1 cellular context compared by ENCODE assay signal in the genomic region with DNA sequence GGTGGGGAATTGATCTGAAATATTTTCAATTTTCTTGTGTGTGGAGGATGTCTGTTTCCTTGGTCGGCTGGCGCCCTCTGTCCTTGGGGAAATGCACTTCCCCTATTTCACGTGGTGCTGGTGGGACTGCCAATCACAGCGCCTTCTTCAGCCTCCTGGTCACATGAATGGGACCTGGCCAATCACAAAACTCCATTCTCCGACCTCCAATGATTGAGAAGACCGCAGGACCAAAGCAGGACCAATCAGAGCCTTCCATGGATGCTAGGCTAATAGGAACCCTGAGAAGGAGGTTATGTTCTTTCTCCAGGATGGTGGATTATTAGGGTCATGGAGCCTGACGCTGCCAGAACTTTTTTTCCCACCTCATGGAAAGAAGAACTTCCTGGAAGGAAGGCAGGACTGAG.
TF ChIP-seq lines count a peak whose summit lies in the region.

No MANE protein-coding gene starts in this region.

TF ChIP-seq in HepG2, 621 proteins besides CTCF, POLR2A, EP300 and RAD21 (continued from another document):
- peak; percentile 98 for TF ChIP-seq HMGXB3 (CRISPR knock-in tag; IDR thresholded peaks at IDR 0.05; ENCODE audit: borderline replicate concordance)
- no peak for TF ChIP-seq ZNF383 (CRISPR knock-in tag; IDR thresholded peaks at IDR 0.05; ENCODE audit: borderline replicate concordance)
- TF ChIP-seq RAD51 (IDR thresholded peaks at IDR 0.05; ENCODE audit: borderline replicate concordance) = peak; percentile 79
- TF ChIP-seq GFI1 (CRISPR knock-in tag; IDR thresholded peaks at IDR 0.05; ENCODE audit: borderline replicate concordance) = peak; percentile 55; the same call in 1 of the 2 replicates
- peak; percentile 71; the same call in 1 of the 2 replicates for TF ChIP-seq SAP130 (CRISPR knock-in tag; IDR thresholded peaks at IDR 0.05; ENCODE audit: low read depth)
- TF ChIP-seq, protein P1, sequence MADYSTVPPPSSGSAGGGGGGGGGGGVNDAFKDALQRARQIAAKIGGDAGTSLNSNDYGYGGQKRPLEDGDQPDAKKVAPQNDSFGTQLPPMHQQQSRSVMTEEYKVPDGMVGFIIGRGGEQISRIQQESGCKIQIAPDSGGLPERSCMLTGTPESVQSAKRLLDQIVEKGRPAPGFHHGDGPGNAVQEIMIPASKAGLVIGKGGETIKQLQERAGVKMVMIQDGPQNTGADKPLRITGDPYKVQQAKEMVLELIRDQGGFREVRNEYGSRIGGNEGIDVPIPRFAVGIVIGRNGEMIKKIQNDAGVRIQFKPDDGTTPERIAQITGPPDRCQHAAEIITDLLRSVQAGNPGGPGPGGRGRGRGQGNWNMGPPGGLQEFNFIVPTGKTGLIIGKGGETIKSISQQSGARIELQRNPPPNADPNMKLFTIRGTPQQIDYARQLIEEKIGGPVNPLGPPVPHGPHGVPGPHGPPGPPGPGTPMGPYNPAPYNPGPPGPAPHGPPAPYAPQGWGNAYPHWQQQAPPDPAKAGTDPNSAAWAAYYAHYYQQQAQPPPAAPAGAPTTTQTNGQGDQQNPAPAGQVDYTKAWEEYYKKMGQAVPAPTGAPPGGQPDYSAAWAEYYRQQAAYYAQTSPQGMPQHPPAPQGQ (CRISPR knock-in tag; IDR thresholded peaks at IDR 0.05; ENCODE audit: borderline replicate concordance) = no peak
- TF ChIP-seq STAG1 (CRISPR knock-in tag; IDR thresholded peaks at IDR 0.05) = peak; percentile 74
- no peak for TF ChIP-seq HDAC6 (IDR thresholded peaks at IDR 0.05; ENCODE audit: low read depth, low read length)
- peak; percentile 64 for TF ChIP-seq PHF20 (CRISPR knock-in tag; IDR thresholded peaks at IDR 0.05)
- peak; percentile 32 for TF ChIP-seq ASH2L (IDR thresholded peaks at IDR 0.05; ENCODE audit: insufficient read length, low read depth, low read length)
- TF ChIP-seq TBL1XR1 (IDR thresholded peaks at IDR 0.05; ENCODE audit: borderline replicate concordance, low read length, partially characterized antibody) = peak; percentile 21
- peak; percentile 57 for TF ChIP-seq HDAC1 (CRISPR knock-in tag; IDR thresholded peaks at IDR 0.05)
- TF ChIP-seq NFYB (CRISPR knock-in tag; IDR thresholded peaks at IDR 0.05) = peak; percentile 86
- TF ChIP-seq HOXA9 (CRISPR knock-in tag; IDR thresholded peaks at IDR 0.05; ENCODE audit: borderline replicate concordance) = no peak
- TF ChIP-seq PHF21A (CRISPR knock-in tag; IDR thresholded peaks at IDR 0.05) = peak; percentile 68; the same call in 1 of the 2 replicates
- TF ChIP-seq HNF1B (CRISPR knock-in tag; IDR thresholded peaks at IDR 0.05) = no peak
- TF ChIP-seq POLR2AphosphoS5 (IDR thresholded peaks at IDR 0.05; ENCODE audit: low read depth, low read length) = peak; percentile 71
- TF ChIP-seq ZNF644 (CRISPR knock-in tag; IDR thresholded peaks at IDR 0.05; ENCODE audit: low read depth) = no peak
- TF ChIP-seq POGZ (CRISPR knock-in tag; IDR thresholded peaks at IDR 0.05) = peak; percentile 94
- 0 out of 2 replicates have a peak, but pooled peaks have one; percentile 41 for TF ChIP-seq ZNF501 (CRISPR knock-in tag; IDR thresholded peaks at IDR 0.05)
- TF ChIP-seq HOXA3 (CRISPR knock-in tag; IDR thresholded peaks at IDR 0.05) = peak; percentile 9; the same call in 1 of the 2 replicates
- peak; percentile 74; the same call in 1 of the 2 replicates for TF ChIP-seq TGIF2 (CRISPR knock-in tag; IDR thresholded peaks at IDR 0.05)
- TF ChIP-seq POLR2G (IDR thresholded peaks at IDR 0.05; ENCODE audit: low read depth, low read length) = peak; percentile 32; the same call in 1 of the 2 replicates
- no peak for TF ChIP-seq MAF1 (CRISPR knock-in tag; IDR thresholded peaks at IDR 0.05; ENCODE audit: borderline replicate concordance)
- TF ChIP-seq RXRB (CRISPR knock-in tag; IDR thresholded peaks at IDR 0.05; ENCODE audit: borderline replicate concordance) = peak; percentile 28; the same call in 1 of the 2 replicates
- TF ChIP-seq YEATS2 (CRISPR knock-in tag; IDR thresholded peaks at IDR 0.05; ENCODE audit: borderline replicate concordance) = peak; percentile 39; the same call in 1 of the 2 replicates
- peak; percentile 42; the same call in 1 of the 2 replicates for TF ChIP-seq KDM2A (CRISPR knock-in tag; IDR thresholded peaks at IDR 0.05; ENCODE audit: borderline replicate concordance, low read depth)
- TF ChIP-seq ZNF317 (CRISPR knock-in tag; IDR thresholded peaks at IDR 0.05) = 0 out of 2 replicates have a peak, but pooled peaks have one; percentile 44
- peak; percentile 80 for TF ChIP-seq THAP11 (CRISPR knock-in tag; IDR thresholded peaks at IDR 0.05)
- TF ChIP-seq TEF (CRISPR knock-in tag; IDR thresholded peaks at IDR 0.05) = no peak
- TF ChIP-seq HDAC2 (CRISPR knock-in tag; IDR thresholded peaks at IDR 0.05) = 0 out of 2 replicates have a peak, but pooled peaks have one; percentile 14
- TF ChIP-seq YEATS4 (CRISPR knock-in tag; IDR thresholded peaks at IDR 0.05; ENCODE audit: borderline replicate concordance) = 0 out of 2 replicates have a peak, but pooled peaks have one; percentile 45
- TF ChIP-seq GABPA (IDR thresholded peaks at IDR 0.05; ENCODE audit: low read depth, low read length) = no peak
- TF ChIP-seq GABPA (CRISPR knock-in tag; IDR thresholded peaks at IDR 0.05; ENCODE audit: low read depth) = peak; percentile 50; the same call in 1 of the 2 replicates
- TF ChIP-seq MED1 (CRISPR knock-in tag; IDR thresholded peaks at IDR 0.05) = 0 out of 2 replicates have a peak, but pooled peaks have one; percentile 23
- 0 out of 2 replicates have a peak, but pooled peaks have one; percentile 25 for TF ChIP-seq KMT2A (CRISPR knock-in tag; IDR thresholded peaks at IDR 0.05)
